In the genomic region with DNA sequence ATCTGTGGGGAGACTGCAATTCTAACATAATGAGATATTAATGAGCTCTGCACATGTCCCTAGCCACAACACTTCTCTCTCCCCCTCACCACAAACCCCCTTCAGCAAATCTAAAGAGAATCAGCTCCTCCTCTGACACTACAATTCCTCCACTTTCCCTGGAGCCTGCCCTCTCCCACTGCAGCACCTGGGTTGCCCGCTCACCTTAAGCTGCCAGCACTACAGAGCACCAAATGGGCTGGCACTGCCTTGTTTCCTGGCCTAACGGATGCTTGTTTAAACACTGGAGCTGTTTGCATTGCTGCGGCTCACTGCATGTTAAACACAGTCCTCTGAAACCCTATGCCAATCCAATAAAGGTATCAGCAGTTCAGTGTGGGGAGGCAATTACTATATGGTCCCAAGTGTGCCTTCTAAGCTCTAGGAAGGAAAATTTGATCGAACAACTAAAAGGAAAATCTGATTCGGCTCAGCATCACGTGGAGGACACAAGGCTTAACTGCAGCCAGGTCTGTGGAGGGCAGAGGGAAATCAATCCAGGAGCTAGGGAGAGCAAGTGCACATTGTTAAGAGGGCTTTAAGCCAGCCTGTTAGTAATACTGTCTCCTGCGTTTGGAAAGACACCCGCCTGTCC, we compare ENCODE assay signal across 10 cellular contexts.
DNase-seq lines count a peak whose midpoint lies in the region; ATAC-seq and TF ChIP-seq lines count a peak whose summit lies in the region.
"Had no signal": no experiment of that assay in that cellular context is flagged by ENCODE, and none has a peak within 500 bp of the region (broad histone marks: within the 10 kb centered on the region; RNA-seq: fewer than 3 reads in every experiment).

No MANE protein-coding gene starts in this region.

- no peaks in the 10 kb centered on the region for H3K36me3 ChIP-seq in mesendoderm (ENCODE audit: control insufficient read depth, insufficient read depth, low read length)

- H4K8ac ChIP-seq in mesendoderm (ENCODE audit: low read depth, low read length): no peak overlapping the region

- H3K4ac ChIP-seq in mesendoderm (ENCODE audit: low read depth, low read length): no peak overlapping the region

- H4K5ac ChIP-seq in mesendoderm (ENCODE audit: low read length): no peak overlapping the region

- no peak overlapping the region for H3K18ac ChIP-seq in mesendoderm (ENCODE audit: low read length)

- H3K79me2 ChIP-seq in mesendoderm (ENCODE audit: control insufficient read depth, insufficient read depth, low read length): no peaks in the 10 kb centered on the region

- H2BK5ac ChIP-seq in mesendoderm (ENCODE audit: low read length): no peak overlapping the region

- no peaks in the 10 kb centered on the region for H3K27me3 ChIP-seq in mesendoderm (ENCODE audit: insufficient read depth, low read length, poor library complexity)

- ATAC-seq in Right ventricle myocardium superior (ENCODE audit: poor library complexity): peak; percentile 50
- ATAC-seq in HG02973 (IDR thresholded peaks at IDR 0.05; ENCODE audit: unreplicated experiment): no peak
- no peak for ATAC-seq in HG03159 (IDR thresholded peaks at IDR 0.05; ENCODE audit: unreplicated experiment)
- no peak for ATAC-seq in GM18502 (IDR thresholded peaks at IDR 0.05; ENCODE audit: poor library complexity, unreplicated experiment)
- ATAC-seq: naive thymus-derived CD8-positive, alpha-beta T cell had no signal

- H2AK5ac ChIP-seq in mesendoderm (ENCODE audit: low read length): no peak overlapping the region

- H3K27ac ChIP-seq in mesendoderm (ENCODE audit: low read depth, low read length): no peak overlapping the region

- H3K4me1 ChIP-seq in mesendoderm (ENCODE audit: control insufficient read depth, low read depth, low read length): peaks cover 2% of the 10 kb centered on the region

- no peak overlapping the region for H3K9ac ChIP-seq in mesendoderm (ENCODE audit: low read length)

- H3K4me3 ChIP-seq in LNCaP clone FGC (ENCODE audit: low read depth, low read length) (peak overlapping the region; percentile 25; the same call in 1 of the 2 replicates), mesendoderm (ENCODE audit: low read length) (no peak overlapping the region)

- H3K56ac ChIP-seq in mesendoderm (ENCODE audit: low read length): no peak overlapping the region

- no peak overlapping the region for H3K23ac ChIP-seq in mesendoderm (ENCODE audit: low read length)

- DNase-seq in LNCaP clone FGC (ENCODE audit: low read depth): peak; percentile 97
- DNase-seq in NCI-H524 (lab: John Stamatoyannopoulos, UW): peak; percentile 16 to 60
- DNase-seq in Right ventricle myocardium superior: no peak
- peak; percentile 63 for DNase-seq in retina
- DNase-seq in mesendoderm: no peak
- DNase-seq: activated naive CD8-positive, alpha-beta T cell treated with anti-CD3 and anti-CD28 coated beads, Interleukin-2, amount 10 ng/mL, durations not matched to agents 7 days and 5 days; naive thymus-derived CD8-positive, alpha-beta T cell had no signal

- intact Hi-C loops in Right ventricle myocardium superior (cut with DNase I): no loop called here

- H2BK120ac ChIP-seq in mesendoderm (ENCODE audit: low read depth, low read length): no peak overlapping the region

- no peak for TF ChIP-seq CTCF in LNCaP clone FGC (IDR thresholded peaks at IDR 0.05; ENCODE audit: control insufficient read depth, extremely low read depth, insufficient read depth)

- WGBS in mesendoderm (ENCODE audit: extremely low coverage, insufficient coverage, low lambda C conversion rate): no CpG with 5 or more reads among the region's 8 CpGs

- H3K4me2 ChIP-seq in mesendoderm (ENCODE audit: low read length): no peak overlapping the region

- peaks cover 2% of the 10 kb centered on the region for H3K79me1 ChIP-seq in mesendoderm (ENCODE audit: low read length)

- no peak overlapping the region for H2BK15ac ChIP-seq in mesendoderm (replicated peaks; ENCODE audit: low read depth)

Comparison
In these comparisons a context has a peak if more than half of its experiments do, and no peak if none do; other contexts are left out.
1. DNase-seq: peak in LNCaP clone FGC (single experiment), NCI-H524 (2 of 2) and retina (single experiment); none in Right ventricle myocardium superior (single experiment) and mesendoderm (single experiment).